Comparison of ENCODE assay signal across 12 cellular contexts in the genomic region with DNA sequence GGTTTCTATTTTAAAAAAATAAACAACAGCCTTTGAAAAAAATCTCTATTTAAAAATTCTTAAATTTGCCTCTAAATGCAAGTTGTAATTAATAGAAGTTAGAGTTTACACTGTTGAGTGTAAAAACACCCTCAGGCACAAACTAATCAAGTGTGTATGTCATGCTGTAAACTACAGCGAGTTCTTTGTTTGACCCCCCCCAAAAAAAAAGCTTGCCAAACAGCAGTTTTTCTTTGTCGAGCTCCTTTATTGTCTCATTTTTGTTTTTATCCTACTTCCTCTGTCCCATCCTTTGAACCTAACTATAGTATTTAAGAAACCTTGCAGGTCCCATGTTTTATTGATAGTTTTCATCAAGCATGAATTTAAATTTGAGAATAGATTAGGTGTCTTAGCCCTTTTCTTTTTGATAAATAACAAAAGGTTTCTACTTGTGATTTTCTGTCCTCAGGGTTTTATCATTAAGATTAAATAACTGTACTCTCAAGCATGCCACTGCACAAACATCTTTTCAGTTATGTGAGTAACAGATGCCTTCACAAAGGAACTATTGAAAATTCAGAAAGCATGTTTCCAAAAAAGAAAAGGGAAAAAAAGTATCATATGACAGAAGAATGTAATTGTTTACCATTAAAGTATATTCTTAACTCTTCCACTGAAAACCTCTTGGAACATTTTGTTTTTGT.
DNase-seq lines count a peak whose midpoint lies in the region; ATAC-seq, FAIRE-seq and TF ChIP-seq lines count a peak whose summit lies in the region.
"Had no signal": no experiment of that assay in that cellular context is flagged by ENCODE, and none has a peak within 500 bp of the region (broad histone marks: within the 10 kb centered on the region; RNA-seq: fewer than 3 reads in every experiment).

No MANE protein-coding gene starts in this region.

- peak overlapping the region; percentile 50 for H3K27ac Mint-ChIP-seq in CD8-positive, alpha-beta T cell

- peaks cover 11% of the 10 kb centered on the region for H3K4me1 ChIP-seq in CD8-positive, alpha-beta T cell (ENCODE audit: insufficient read depth, low read length)
- H3K4me1 ChIP-seq in OCI-LY3 (ENCODE audit: low read length) (peaks cover 60% of the 10 kb centered on the region), sigmoid colon (peaks cover 0 to 96% (median 80%) of the 10 kb centered on the region in 4 donors)

- no peak for DNase-seq in CD8-positive, alpha-beta T cell
- DNase-seq in sigmoid colon: no peak
- no peak for DNase-seq in NCI-H187 treated with DMSO at 0.1 percent for 48 hours (lab: John Stamatoyannopoulos, UW)
- no peak for DNase-seq in WERI-Rb-1
- no peak for DNase-seq in amniotic stem cell (lab: John Stamatoyannopoulos, UW)
- DNase-seq: NCI-H2081 had no signal

- no peak for TF ChIP-seq EP300 in sigmoid colon (IDR thresholded peaks at IDR 0.05)

- no peaks in the 10 kb centered on the region for H3K9me3 Mint-ChIP-seq in CD8-positive, alpha-beta T cell

- no peak overlapping the region for H3K4me3 Mint-ChIP-seq in CD8-positive, alpha-beta T cell

- no peak overlapping the region for H2AFZ ChIP-seq in OCI-LY3 (ENCODE audit: low read depth, low read length)
- H2AFZ ChIP-seq: parathyroid adenoma had no signal

- H3K9me3 ChIP-seq in CD8-positive, alpha-beta T cell (ENCODE audit: low read length): no peaks in the 10 kb centered on the region
- H3K9me3 ChIP-seq in OCI-LY3 (ENCODE audit: insufficient read depth, low read length) (no peaks in the 10 kb centered on the region), sigmoid colon (no peaks in the 10 kb centered on the region), WERI-Rb-1 (ENCODE audit: severe bottlenecking) (no peaks in the 10 kb centered on the region)

- H3K4me3 ChIP-seq in CD8-positive, alpha-beta T cell (ENCODE audit: low read depth, low read length): no peak overlapping the region
- H3K4me3 ChIP-seq in OCI-LY3 (ENCODE audit: low read length) (no peak overlapping the region), sigmoid colon (no peak overlapping the region), WERI-Rb-1 (ENCODE audit: low read depth, low read length) (no peak overlapping the region)

- H3K4me2 ChIP-seq in OCI-LY3 (ENCODE audit: low read length): peak overlapping the region; percentile 9; the same call in 1 of the 2 replicates

- intact Hi-C loops in CD8-positive, alpha-beta T cell (cut with DNase I, micrococcal nuclease): loop anchor here in 1 of 2 experiments (1.0 kb wide), 1 partner anchor 168 kb away; no protein-coding TSS in a partner anchor
- intact Hi-C loops in sigmoid colon (cut with DNase I): no loop called here

- TF ChIP-seq CTCF in CD8-positive, alpha-beta T cell (IDR thresholded peaks at IDR 0.05): no peak
- TF ChIP-seq CTCF in OCI-LY3 (IDR thresholded peaks at IDR 0.05; ENCODE audit: low read depth, low read length): no peak
- no peak for TF ChIP-seq CTCF in sigmoid colon (IDR thresholded peaks at IDR 0.05)
- no peak for TF ChIP-seq CTCF in WERI-Rb-1 (IDR thresholded peaks at IDR 0.05; ENCODE audit: low read depth, low read length)

- no peak overlapping the region for H3K27ac ChIP-seq in CD8-positive, alpha-beta T cell (ENCODE audit: low read depth, low read length)
- 0 out of 2 replicates have a peak overlapping the region, but pooled peaks have one; percentile 11 for H3K27ac ChIP-seq in OCI-LY3 (ENCODE audit: low read length)
- peak overlapping the region; percentile 51 to 84 (median 78) for H3K27ac ChIP-seq in sigmoid colon
- no peak overlapping the region for H3K27ac ChIP-seq in WERI-Rb-1

- 60 to 78% methylated on average over 2 of the region's 2 CpGs for WGBS in sigmoid colon, 2 donors

- H3K79me2 ChIP-seq in OCI-LY3 (ENCODE audit: low read length): peaks cover 9% of the 10 kb centered on the region
- H3K79me2 ChIP-seq: parathyroid adenoma had no signal

- no peak for TF ChIP-seq POLR2A in sigmoid colon (IDR thresholded peaks at IDR 0.05)

- H3K4me1 Mint-ChIP-seq in CD8-positive, alpha-beta T cell (ENCODE audit: low read depth): peaks cover 49% of the 10 kb centered on the region

- peaks cover 41% of the 10 kb centered on the region for H3K36me3 Mint-ChIP-seq in CD8-positive, alpha-beta T cell

- no peaks in the 10 kb centered on the region for H3K27me3 Mint-ChIP-seq in CD8-positive, alpha-beta T cell (ENCODE audit: low read depth)

- no peak for ATAC-seq in CD8-positive, alpha-beta T cell
- ATAC-seq in HG02763 (IDR thresholded peaks at IDR 0.05; ENCODE audit: unreplicated experiment): no peak

- peak; percentile 74 for FAIRE-seq in endometrium (lab: Jason Lieb, UNC)
- FAIRE-seq: D721Med, GM12891 had no signal

- no peak overlapping the region for H3K9ac ChIP-seq in OCI-LY3 (ENCODE audit: low read length)
- H3K9ac ChIP-seq: parathyroid adenoma had no signal

- no peaks in the 10 kb centered on the region for H3K36me3 ChIP-seq in CD8-positive, alpha-beta T cell (ENCODE audit: insufficient read depth, low read length)
- H3K36me3 ChIP-seq in OCI-LY3 (replicated peaks; ENCODE audit: low read depth, low read length) (peaks cover 27% of the 10 kb centered on the region), sigmoid colon (peaks cover 0 to 38% (median 4%) of the 10 kb centered on the region in 4 donors), WERI-Rb-1 (no peaks in the 10 kb centered on the region)

- CTCF ChIA-PET in CD8-positive, alpha-beta T cell (lab: Charles Lee): interaction anchor here (1.2 kb wide), 1 partner anchor 178 kb away, joined by 4 read pairs; no protein-coding TSS in a partner anchor

- H4K20me1 ChIP-seq in OCI-LY3 (ENCODE audit: insufficient read depth, low read length): no peaks in the 10 kb centered on the region

- POLR2A ChIA-PET in CD8-positive, alpha-beta T cell (lab: Charles Lee): no interaction called here

- no peaks in the 10 kb centered on the region for H3K27me3 ChIP-seq in CD8-positive, alpha-beta T cell (ENCODE audit: insufficient read depth, low read length)
- no peaks in the 10 kb centered on the region for H3K27me3 ChIP-seq in OCI-LY3 (ENCODE audit: low read depth, low read length)
- H3K27me3 ChIP-seq in sigmoid colon: no peaks in the 10 kb centered on the region
- H3K27me3 ChIP-seq in WERI-Rb-1 (ENCODE audit: insufficient read depth, low read depth, severe bottlenecking): no peaks in the 10 kb centered on the region

Comparison
In these comparisons a context has a peak if more than half of its experiments do, and no peak if none do; other contexts are left out.
1. H3K27ac ChIP-seq: peak in OCI-LY3 (single experiment) and sigmoid colon (4 of 4); none in CD8-positive, alpha-beta T cell (single experiment) and WERI-Rb-1 (single experiment).